ENCODE assay signal across 14 cellular contexts in the genomic region with DNA sequence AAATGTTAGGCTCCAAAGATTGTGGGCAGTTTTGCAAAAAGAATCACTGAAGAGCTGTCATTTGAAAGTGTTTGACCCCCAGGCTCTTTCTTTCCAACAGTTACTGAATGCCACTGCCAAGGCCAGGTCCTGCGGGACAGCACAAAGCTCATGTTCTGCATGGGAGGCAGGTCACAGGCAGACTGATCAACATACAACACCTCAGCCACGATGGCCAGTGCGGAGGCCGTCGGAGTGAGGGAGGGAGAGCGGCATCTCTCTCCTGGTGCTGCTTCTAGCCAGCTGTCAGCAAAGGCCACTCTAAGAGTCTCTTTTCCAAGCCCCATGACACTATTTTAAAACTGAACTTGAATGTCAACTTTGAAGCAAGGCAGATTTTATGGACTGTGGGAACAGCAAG.
"Had no signal": no experiment of that assay in that cellular context is flagged by ENCODE, and none has a peak within 500 bp of the region (broad histone marks: within the 10 kb centered on the region; RNA-seq: fewer than 3 reads in every experiment).

No MANE protein-coding gene starts in this region.

- H3K27me3 ChIP-seq: ovary had no signal

- H3K4me3 Mint-ChIP-seq: activated naive CD8-positive, alpha-beta T cell treated with anti-CD3 and anti-CD28 coated beads, Interleukin-2, amount 50 U/mL, for 24 hours; dendritic cell treated with granulocyte-macrophage colony-stimulating factor and Interleukin-4, amounts not matched to agents 40 ng/mL and 50 ng/mL, for 4 days; effector memory CD8-positive, alpha-beta T cell; natural killer cell treated with Interleukin-12 subunit alpha and Interleukin-12 subunit beta and Interleukin-15 and Interleukin-18, amount 100 ng/mL, for 72 hours; type B pancreatic cell had no signal

- ATAC-seq: activated naive CD8-positive, alpha-beta T cell treated with anti-CD3 and anti-CD28 coated beads, Interleukin-2, amount 50 U/mL, for 24 hours; effector memory CD8-positive, alpha-beta T cell; natural killer cell treated with Interleukin-12 subunit alpha and Interleukin-12 subunit beta and Interleukin-15 and Interleukin-18, amount 100 ng/mL, for 72 hours had no signal

- H3K4me3 ChIP-seq: ovary, smooth muscle cell had no signal

- H3K27ac Mint-ChIP-seq: activated naive CD8-positive, alpha-beta T cell treated with anti-CD3 and anti-CD28 coated beads, Interleukin-2, amount 50 U/mL, for 24 hours; dendritic cell treated with granulocyte-macrophage colony-stimulating factor and Interleukin-4, amounts not matched to agents 40 ng/mL and 50 ng/mL, for 4 days; natural killer cell treated with Interleukin-12 subunit alpha and Interleukin-12 subunit beta and Interleukin-15 and Interleukin-18, amount 100 ng/mL, for 72 hours; type B pancreatic cell had no signal

- H3K9me3 ChIP-seq: ovary had no signal

- H3K27me3 Mint-ChIP-seq: activated naive CD8-positive, alpha-beta T cell treated with anti-CD3 and anti-CD28 coated beads, Interleukin-2, amount 50 U/mL, for 24 hours; dendritic cell treated with granulocyte-macrophage colony-stimulating factor and Interleukin-4, amounts not matched to agents 40 ng/mL and 50 ng/mL, for 4 days; effector memory CD8-positive, alpha-beta T cell; natural killer cell treated with Interleukin-12 subunit alpha and Interleukin-12 subunit beta and Interleukin-15 and Interleukin-18, amount 100 ng/mL, for 72 hours; type B pancreatic cell had no signal

- DNase-seq: activated CD4-positive, alpha-beta T cell treated with anti-CD3 and anti-CD28 coated beads, Interleukin-2, amount 50 U/mL, for 4 hours; activated CD4-positive, CD25-positive, alpha-beta regulatory T cell treated with anti-CD3 and anti-CD28 coated beads, Interleukin-2, amount 50 U/mL, for 72 hours; activated naive CD4-positive, alpha-beta T cell treated with Interleukin-2 at 50 U/mL for 16 hours; activated naive CD8-positive, alpha-beta T cell treated with anti-CD3 and anti-CD28 coated beads, Interleukin-2, amount 50 U/mL, for 24 hours; central memory CD4-positive, alpha-beta T cell; effector memory CD8-positive, alpha-beta T cell; erythroblast; ovary; retina; T-helper 2 cell had no signal

- H3K9me3 Mint-ChIP-seq: activated naive CD8-positive, alpha-beta T cell treated with anti-CD3 and anti-CD28 coated beads, Interleukin-2, amount 50 U/mL, for 24 hours; dendritic cell treated with granulocyte-macrophage colony-stimulating factor and Interleukin-4, amounts not matched to agents 40 ng/mL and 50 ng/mL, for 4 days; effector memory CD8-positive, alpha-beta T cell; natural killer cell treated with Interleukin-12 subunit alpha and Interleukin-12 subunit beta and Interleukin-15 and Interleukin-18, amount 100 ng/mL, for 72 hours; type B pancreatic cell had no signal

- H3K4me1 Mint-ChIP-seq: activated naive CD8-positive, alpha-beta T cell treated with anti-CD3 and anti-CD28 coated beads, Interleukin-2, amount 50 U/mL, for 24 hours had no signal

- H3K27ac ChIP-seq: ovary had no signal

- H3K36me3 ChIP-seq: ovary had no signal
